Comparison of ENCODE assay signal across 12 cellular contexts in genomic region chr2:27082773-27083409, GRCh38.
"Had no signal": no experiment of that assay in that cellular context is flagged by ENCODE, and none has a peak within 500 bp of the region (broad histone marks: within the 10 kb centered on the region; RNA-seq: fewer than 3 reads in every experiment).

No MANE protein-coding gene starts in this region.

- H3K36me3 ChIP-seq: cardiac muscle cell, ovary, upper lobe of left lung had no signal

- ATAC-seq: left ventricle myocardium superior; stimulated activated naive CD8-positive, alpha-beta T cell treated with anti-CD3 and anti-CD28 coated beads, Interleukin-15, Interleukin-2, amounts not matched to agents 100 U/mL and 50 U/mL, for 24 hours; WTC11 had no signal

- H3K36me3 Mint-ChIP-seq: WTC11 had no signal

- H3K4me3 Mint-ChIP-seq: WTC11 had no signal

- H3K4me3 ChIP-seq: cardiac muscle cell, ovary, upper lobe of left lung had no signal

- DNase-seq: activated CD8-positive, alpha-beta memory T cell treated with anti-CD3 and anti-CD28 coated beads, Interleukin-2, amount 50 U/mL, for 4 hours; foreskin melanocyte; islet precursor cell; mesenchymal stem cell; retina; SK-N-SH; stimulated activated naive CD8-positive, alpha-beta T cell treated with anti-CD3 and anti-CD28 coated beads, Interleukin-15, Interleukin-2, amounts not matched to agents 100 U/mL and 50 U/mL, for 24 hours had no signal

- H3K27me3 ChIP-seq: cardiac muscle cell, ovary, upper lobe of left lung had no signal

- H3K27ac ChIP-seq: cardiac muscle cell, ovary had no signal

- H3K9me3 Mint-ChIP-seq: WTC11 had no signal

- H3K9me3 ChIP-seq: ovary, SK-N-SH, upper lobe of left lung had no signal
